Comparison of ENCODE assay signal across 8 cellular contexts in the genomic region with DNA sequence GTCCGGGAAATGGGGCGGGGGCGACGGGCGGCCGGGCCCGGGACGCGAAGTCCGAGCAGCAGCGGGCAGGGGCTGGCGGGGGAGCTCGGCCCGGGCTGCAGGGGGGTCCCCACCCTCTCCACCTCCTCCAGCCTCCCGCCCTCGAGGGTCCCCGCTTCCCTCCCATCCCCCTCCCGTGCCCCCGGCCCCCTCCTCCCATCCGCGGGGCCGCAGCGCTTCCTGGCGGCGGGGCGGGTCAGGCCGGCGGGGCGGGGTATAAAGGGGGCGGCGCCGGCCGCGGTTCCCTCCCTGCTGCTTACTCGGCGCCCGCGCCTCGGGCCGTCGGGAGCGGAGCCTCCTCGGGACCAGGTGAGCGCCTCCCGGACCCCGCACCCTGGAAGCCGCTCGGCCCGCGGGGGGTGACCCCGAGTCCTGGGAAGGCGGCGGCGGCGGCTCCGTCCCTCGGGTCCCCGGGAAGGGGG. TPM values are rescaled to one million over a fixed set of nuclear protein-coding genes. Genes with fewer than 3 reads are reported as not detected.
A peak's percentile ranks its signal among the peaks of the same experiment; 100 is the strongest.
DNase-seq lines count a peak whose midpoint lies in the region; ATAC-seq and TF ChIP-seq lines count a peak whose summit lies in the region.

A gene (plus strand): TSS at position 287 of the 461 bp plus-strand sequence.

- H3K4me1 ChIP-seq in BE2C (no peaks in the 10 kb centered on the region), muscle layer of duodenum (ENCODE audit: control insufficient read depth in 1 of 2, insufficient read depth in 2 of 2, low read length in 2 of 2) (peaks cover 4 to 15% of the 10 kb centered on the region in 2 donors)

- peak within 1 kb of the TSS; percentile 34; the same call in 1 of the 2 replicates for H3K4me3 ChIP-seq in BE2C (ENCODE audit: low read depth, low read length)
- H3K4me3 ChIP-seq in epithelial cell of proximal tubule (ENCODE audit: low read depth, low read length), result peak within 1 kb of the TSS; percentile 40
- H3K4me3 ChIP-seq in muscle layer of duodenum (ENCODE audit: low read depth in 1 of 2, low read length in 2 of 2), result peak within 1 kb of the TSS; percentile 42 to 82

- H3K27ac ChIP-seq in muscle layer of duodenum (ENCODE audit: low read length), result peak within 1 kb of the TSS; percentile 56
- H3K27ac ChIP-seq in caudate nucleus (ENCODE audit: low read depth, low read length), result no peak within 1 kb of the TSS

- ATAC-seq in stimulated activated naive CD8-positive, alpha-beta T cell treated with anti-CD3 and anti-CD28 coated beads, Interleukin-15, Interleukin-2, amounts not matched to agents 100 U/mL and 50 U/mL, for 24 hours, result peak; percentile 77

- H3K36me3 ChIP-seq in BE2C (no peaks in the 10 kb centered on the region), muscle layer of duodenum (ENCODE audit: control insufficient read depth in 1 of 2, insufficient read depth in 2 of 2, low read length in 2 of 2) (peaks cover 0 to under 1% of the 10 kb centered on the region in 2 donors)

- peak; percentile 71 for DNase-seq in BE2C
- DNase-seq in LHCN-M2 (ENCODE audit: low read depth), result peak; percentile 51
- peak; percentile 37 for DNase-seq in activated T-cell treated with anti-CD3 and anti-CD28 coated beads for 24 hours (ENCODE audit: low read depth)
- DNase-seq in epithelial cell of proximal tubule (ENCODE audit: low read depth), result no peak
- peak; percentile 73 for DNase-seq in stimulated activated naive CD8-positive, alpha-beta T cell treated with anti-CD3 and anti-CD28 coated beads, Interleukin-15, Interleukin-2, amounts not matched to agents 100 U/mL and 50 U/mL, for 24 hours
- DNase-seq in caudate nucleus (lab: John Stamatoyannopoulos, UW), result no peak
- DNase-seq in OCI-M1 (lab: John Stamatoyannopoulos, UW), result no peak

- no peaks in the 10 kb centered on the region for H3K9me3 ChIP-seq in BE2C
- H3K9me3 ChIP-seq in muscle layer of duodenum (ENCODE audit: control insufficient read depth in 1 of 2, low read length in 2 of 2), result peaks cover 0 to 5% of the 10 kb centered on the region in 2 donors

- TF ChIP-seq CTCF in BE2C (IDR thresholded peaks at IDR 0.05; ENCODE audit: low read depth, low read length) (no peak), epithelial cell of proximal tubule (conservative IDR thresholded peaks at IDR 0.05; ENCODE audit: low read depth, low read length) (no peak)

- H3K27me3 ChIP-seq in BE2C, result no peaks in the 10 kb centered on the region; the same call in 1 of the 2 replicates
- H3K27me3 ChIP-seq in muscle layer of duodenum (ENCODE audit: low read depth, low read length), result no peaks in the 10 kb centered on the region

RNA-seq across cellular contexts. Expression of the gene that starts here (rescaled TPM):
- polyA plus RNA-seq in BE2C (2012; ENCODE audit: insufficient read depth, insufficient read length, low read depth), result 14.8 TPM
- total RNA-seq in LHCN-M2 (2014; rRNA removed) (421 and 452 TPM in 2 replicates), epithelial cell of proximal tubule (71.5 and 138 TPM in 2 replicates)
- 188 TPM for polyA plus RNA-seq in LHCN-M2 (2012)

Comparison
In these comparisons a context has a peak if more than half of its experiments do, and no peak if none do; other contexts are left out.
1. DNase-seq: peak in BE2C (single experiment), LHCN-M2 (single experiment), activated T-cell treated with anti-CD3 and anti-CD28 coated beads for 24 hours (single experiment) and stimulated activated naive CD8-positive, alpha-beta T cell treated with anti-CD3 and anti-CD28 coated beads, Interleukin-15, Interleukin-2, amounts not matched to agents 100 U/mL and 50 U/mL, for 24 hours (single experiment); none in epithelial cell of proximal tubule (single experiment), caudate nucleus (0 of 61) and OCI-M1 (single experiment).
2. Peak in every context shown above with its lines, with median percentiles within 50 percentile points of each other: H3K4me3 ChIP-seq.